ENCODE assay signal across 8 cellular contexts in the genomic region with DNA sequence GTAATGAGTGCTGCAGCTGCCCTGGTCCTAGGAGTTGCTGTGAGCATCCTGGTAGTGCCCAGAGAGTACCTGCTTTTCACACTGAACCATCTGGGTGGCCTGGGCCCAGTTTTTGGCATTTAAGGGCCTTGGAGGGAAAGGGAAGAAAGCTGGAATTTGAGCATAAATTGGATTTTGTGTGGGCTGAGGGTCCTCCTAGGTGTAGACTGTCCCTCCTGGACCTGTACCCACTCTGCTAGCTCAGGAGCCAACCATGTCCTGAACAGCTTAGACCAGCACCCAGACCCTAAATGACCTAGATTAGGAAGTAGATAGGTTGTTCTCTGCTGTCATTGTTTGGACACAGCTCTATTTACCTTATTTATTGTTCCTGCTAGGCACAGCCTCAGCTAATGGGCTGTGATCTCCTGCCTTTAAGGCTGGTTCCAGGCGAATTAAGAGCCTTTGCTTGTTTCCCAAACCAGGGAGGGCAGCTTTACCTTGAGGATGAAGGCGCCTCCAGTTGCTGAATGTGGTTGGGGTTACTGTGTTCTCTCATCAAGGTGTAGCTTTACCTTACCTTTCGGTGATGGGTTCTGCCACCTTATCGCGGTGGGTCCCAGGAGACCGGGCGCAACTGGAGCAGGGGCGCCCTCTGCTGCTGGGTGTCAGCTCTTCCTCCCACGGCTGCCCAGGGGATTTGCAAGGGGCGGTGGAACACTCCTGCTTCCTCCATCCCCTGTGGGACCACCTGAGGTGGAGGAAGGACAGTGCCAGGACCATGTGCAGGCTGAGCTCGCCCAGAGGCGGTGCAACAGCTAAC. TPM values are rescaled to one million over a fixed set of nuclear protein-coding genes. Genes with fewer than 3 reads are reported as not detected.
DNase-seq lines count a peak whose midpoint lies in the region; ATAC-seq and TF ChIP-seq lines count a peak whose summit lies in the region.

No MANE protein-coding gene starts in this region.

- H3K27ac Mint-ChIP-seq in brain, result peak overlapping the region in 2 of 5 experiments; percentile 1 to 25

- H3K4me3 Mint-ChIP-seq in brain, result no peak overlapping the region

- intact Hi-C loops in A673 (cut with micrococcal nuclease; ENCODE audit: unreplicated experiment), result loop anchor here (1.0 to 10.0 kb wide), 3 partner anchors 287 to 889 kb away; no protein-coding TSS in a partner anchor

- H3K9me3 Mint-ChIP-seq in brain, result no peaks in the 10 kb centered on the region

- H3K36me3 Mint-ChIP-seq in brain, result peaks cover 5% of the 10 kb centered on the region

- CTCF ChIA-PET in A673 (lab: Charles Lee), result interaction anchor here (1.0 to 1.3 kb wide), 6 partner anchors 15 to 758 kb away, joined by 3 to 8 read pairs (median 3); no protein-coding TSS in a partner anchor

- no TSS peak for BruUV-seq in A673 (replicated peaks; lab: Mats Ljungman, UMichigan)

- H3K4me1 ChIP-seq in A673 (ENCODE audit: insufficient read depth, low read length, poor library complexity, severe bottlenecking), result peaks cover 19% of the 10 kb centered on the region

- TF ChIP-seq CTCF in A673 (conservative IDR thresholded peaks at IDR 0.05; ENCODE audit: low read depth, low read length) (peak; percentile 93), VCaP (conservative IDR thresholded peaks at IDR 0.05) (peak; percentile 95), brain (conservative IDR thresholded peaks at IDR 0.05) (peak; percentile 84 to 88)

- peak; percentile 42 for ATAC-seq in GM18907 (IDR thresholded peaks at IDR 0.05; ENCODE audit: unreplicated experiment)

- H3K9me3 ChIP-seq in A673 (ENCODE audit: low read depth, low read length, poor library complexity, severe bottlenecking), result no peaks in the 10 kb centered on the region

- H3K27me3 ChIP-seq in A673 (replicated peaks; ENCODE audit: insufficient read depth, low read depth, low read length, poor library complexity), result no peaks in the 10 kb centered on the region

- POLR2A ChIA-PET in A673 (lab: Charles Lee; ENCODE audit: low non-redundant PET), result no interaction called here

- no peaks in the 10 kb centered on the region for H3K36me3 ChIP-seq in A673 (ENCODE audit: insufficient read depth, low read length, poor library complexity, severe bottlenecking)

- peaks cover 62% of the 10 kb centered on the region for H3K4me1 Mint-ChIP-seq in brain

- H3K27ac ChIP-seq in A673 (ENCODE audit: low read depth, low read length, poor library complexity, severe bottlenecking), result no peak overlapping the region
- peak overlapping the region; percentile 96 for H3K27ac ChIP-seq in VCaP

- H3K27me3 Mint-ChIP-seq in brain, result peaks cover 4% of the 10 kb centered on the region

- DNase-seq in A673 (ENCODE audit: low spot score) (peak; percentile 66), NCI-H1694 treated with DMSO at 0.1 percent for 48 hours (lab: John Stamatoyannopoulos, UW) (peak; percentile 36), kidney tubule cell (ENCODE audit: low spot score) (peak; percentile 60), foreskin melanocyte (no peak)
- peak; percentile 82 for DNase-seq in stimulated activated CD4-positive, alpha-beta T cell treated with anti-CD3 and anti-CD28 coated beads, Interleukin-4, amount 100 ng/mL, for 24 hours

- no peak overlapping the region for H3K4me3 ChIP-seq in A673 (ENCODE audit: low read depth, low read length, poor library complexity, severe bottlenecking)

RNA-seq across cellular contexts. Expression of gene ITGA6, which starts 34.4 kb away (rescaled TPM):
- total RNA-seq in A673 (2021), result 7.7 and 10.7 TPM in 2 replicates
- polyA plus RNA-seq in brain (ENCODE audit: insufficient read depth, low read depth, low replicate concordance), result 7.3 TPM
